In the genomic region with DNA sequence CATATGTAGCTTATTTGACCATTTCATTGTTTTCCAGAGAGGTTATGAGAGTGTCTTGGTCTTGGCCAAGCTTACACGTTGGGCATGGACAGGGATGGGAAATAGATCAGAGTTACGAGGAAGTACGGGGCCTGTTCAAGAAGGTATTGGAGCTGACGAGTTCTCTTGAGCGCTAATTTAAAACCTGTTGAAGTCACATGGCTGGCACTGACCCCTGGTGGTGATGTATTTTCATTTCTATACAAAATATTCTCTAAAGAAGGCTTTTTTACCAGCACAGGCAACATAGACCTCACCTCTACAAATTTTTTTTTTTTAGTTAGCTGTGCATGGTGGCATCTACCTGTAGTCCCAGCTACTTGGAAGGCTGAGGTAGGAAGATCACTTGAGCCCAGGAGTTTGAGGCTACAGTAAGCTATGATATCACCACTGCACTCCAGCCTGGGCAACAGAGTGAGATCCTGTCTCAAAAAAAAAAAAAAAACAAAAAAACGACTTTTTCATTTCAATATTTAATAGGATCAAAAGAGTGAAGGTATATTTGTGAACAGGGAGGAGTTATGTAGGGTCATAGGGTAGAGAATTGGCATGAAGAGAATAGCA, we compare ENCODE assay signal across 8 cellular contexts. TPM values are rescaled to one million over a fixed set of nuclear protein-coding genes. Genes with fewer than 3 reads are reported as not detected.
DNase-seq lines count a peak whose midpoint lies in the region; ATAC-seq and TF ChIP-seq lines count a peak whose summit lies in the region.

No MANE protein-coding gene starts in this region.

- no peak overlapping the region for H3K4me3 Mint-ChIP-seq in activated CD8-positive, alpha-beta memory T cell treated with anti-CD3 and anti-CD28 coated beads, Interleukin-2, amount 10 ng/mL, durations not matched to agents 7 days and 5 days
- no peak overlapping the region for H3K4me3 Mint-ChIP-seq in naive thymus-derived CD8-positive, alpha-beta T cell
- H3K4me3 Mint-ChIP-seq in type B pancreatic cell, result no peak overlapping the region

- peak overlapping the region; percentile 62 for H3K27ac Mint-ChIP-seq in activated CD8-positive, alpha-beta memory T cell treated with anti-CD3 and anti-CD28 coated beads, Interleukin-2, amount 10 ng/mL, durations not matched to agents 7 days and 5 days
- peak overlapping the region in 8 of 10 donors; percentile 20 to 85 (median 51) for H3K27ac Mint-ChIP-seq in naive thymus-derived CD8-positive, alpha-beta T cell
- H3K27ac Mint-ChIP-seq in type B pancreatic cell, result no peak overlapping the region

- TF ChIP-seq CTCF in epithelial cell of esophagus (IDR thresholded peaks at IDR 0.05; ENCODE audit: insufficient read depth, low read depth, low read length, missing control alignments), result peak; percentile 49
- peak; percentile 76 for TF ChIP-seq CTCF in type B pancreatic cell (conservative IDR thresholded peaks at IDR 0.05)

- H3K9me3 Mint-ChIP-seq in activated CD8-positive, alpha-beta memory T cell treated with anti-CD3 and anti-CD28 coated beads, Interleukin-2, amount 10 ng/mL, durations not matched to agents 7 days and 5 days (ENCODE audit: low read depth), result no peaks in the 10 kb centered on the region
- H3K9me3 Mint-ChIP-seq in naive thymus-derived CD8-positive, alpha-beta T cell, result no peaks in the 10 kb centered on the region
- H3K9me3 Mint-ChIP-seq in type B pancreatic cell, result no peaks in the 10 kb centered on the region

- H3K36me3 Mint-ChIP-seq in activated CD8-positive, alpha-beta memory T cell treated with anti-CD3 and anti-CD28 coated beads, Interleukin-2, amount 10 ng/mL, durations not matched to agents 7 days and 5 days, result peaks cover 66% of the 10 kb centered on the region
- H3K36me3 Mint-ChIP-seq in naive thymus-derived CD8-positive, alpha-beta T cell, result peaks cover 0 to 66% (median 18%) of the 10 kb centered on the region in 3 donors
- peaks cover 29% of the 10 kb centered on the region for H3K36me3 Mint-ChIP-seq in type B pancreatic cell

- peak; percentile 13 for DNase-seq in Caki2 (ENCODE audit: low read depth)
- DNase-seq in NCI-H446 treated with DMSO at 0.1 percent for 48 hours (lab: John Stamatoyannopoulos, UW), result peak; percentile 42
- DNase-seq in activated CD8-positive, alpha-beta memory T cell treated with anti-CD3 and anti-CD28 coated beads, Interleukin-2, amount 10 ng/mL, durations not matched to agents 7 days and 5 days, result peak; percentile 61
- peak; percentile 72 for DNase-seq in epithelial cell of esophagus (ENCODE audit: low read depth)
- peak; percentile 24 to 78 (median 68) for DNase-seq in naive thymus-derived CD8-positive, alpha-beta T cell
- no peak for DNase-seq in type B pancreatic cell (ENCODE audit: extremely low spot score, unreplicated experiment)
- no peak for DNase-seq in occipital lobe (lab: John Stamatoyannopoulos, UW)

- no peak overlapping the region for H3K4me3 ChIP-seq in epithelial cell of esophagus (ENCODE audit: low read length)

- no peaks in the 10 kb centered on the region for H3K27me3 Mint-ChIP-seq in activated CD8-positive, alpha-beta memory T cell treated with anti-CD3 and anti-CD28 coated beads, Interleukin-2, amount 10 ng/mL, durations not matched to agents 7 days and 5 days
- H3K27me3 Mint-ChIP-seq in naive thymus-derived CD8-positive, alpha-beta T cell, result no peaks in the 10 kb centered on the region
- H3K27me3 Mint-ChIP-seq in type B pancreatic cell, result no peaks in the 10 kb centered on the region

- in situ Hi-C loops in Caki2 (cut with HindIII; ENCODE audit: low pct_unique_long_range_greater_than_20kb, low sequenced_read_pairs), result no loop called here

- peak; percentile 68 for ATAC-seq in GM21825 (IDR thresholded peaks at IDR 0.05; ENCODE audit: unreplicated experiment)
- ATAC-seq in activated CD8-positive, alpha-beta memory T cell treated with anti-CD3 and anti-CD28 coated beads, Interleukin-2, amount 10 ng/mL, durations not matched to agents 7 days and 5 days, result peak; percentile 49
- ATAC-seq in naive thymus-derived CD8-positive, alpha-beta T cell, result peak; percentile 56 to 76

- H3K4me1 Mint-ChIP-seq in activated CD8-positive, alpha-beta memory T cell treated with anti-CD3 and anti-CD28 coated beads, Interleukin-2, amount 10 ng/mL, durations not matched to agents 7 days and 5 days, result peaks cover 48% of the 10 kb centered on the region
- H3K4me1 Mint-ChIP-seq in naive thymus-derived CD8-positive, alpha-beta T cell, result peaks cover 15 to 45% (median 31%) of the 10 kb centered on the region in 4 donors
- H3K4me1 Mint-ChIP-seq in type B pancreatic cell (ENCODE audit: unreplicated experiment), result no peaks in the 10 kb centered on the region

- CTCF ChIA-PET in activated CD8-positive, alpha-beta memory T cell treated with anti-CD3 and anti-CD28 coated beads, Interleukin-2, amount 10 ng/mL, durations not matched to agents 7 days and 5 days (lab: Charles Lee), result interaction anchor here (0.6 to 3.3 kb wide), 21 partner anchors 8 to 1310 kb away, joined by 3 to 32 read pairs (median 5); a partner anchor contains a TSS

- POLR2A ChIA-PET in naive thymus-derived CD8-positive, alpha-beta T cell (lab: Charles Lee), result interaction anchor here (0.6 to 3.2 kb wide), 4 partner anchors 19 to 233 kb away, joined by 3 to 20 read pairs (median 4); a partner anchor contains a TSS

RNA-seq across cellular contexts. Expression of a gene that starts 19.6 kb away (rescaled TPM):
- 47.8 and 55.9 TPM in 2 replicates for total RNA-seq in Caki2 (2014; rRNA removed; shearing (Covaris generic); ENCODE audit: low replicate concordance)
- 100 to 1,000 TPM; 109 to 124 TPM for total RNA-seq in activated CD8-positive, alpha-beta memory T cell treated with anti-CD3 and anti-CD28 coated beads, Interleukin-2, amount 10 ng/mL, durations not matched to agents 7 days and 5 days
- 10 to 100 TPM; 77.2 to 89.1 TPM for total RNA-seq in naive thymus-derived CD8-positive, alpha-beta T cell
- polyA plus RNA-seq in naive thymus-derived CD8-positive, alpha-beta T cell, result 100 to 1,000 TPM; 112 to 148 (median 135) TPM
- total RNA-seq in type B pancreatic cell (ENCODE audit: low replicate concordance) (76.6 and 113 TPM in 2 replicates), occipital lobe (83.9 TPM)

Comparison
In these comparisons a context has a peak if more than half of its experiments do, and no peak if none do; other contexts are left out.
1. DNase-seq: peak in Caki2 (single experiment), NCI-H446 treated with DMSO at 0.1 percent for 48 hours (single experiment), activated CD8-positive, alpha-beta memory T cell treated with anti-CD3 and anti-CD28 coated beads, Interleukin-2, amount 10 ng/mL, durations not matched to agents 7 days and 5 days (single experiment), epithelial cell of esophagus (single experiment) and naive thymus-derived CD8-positive, alpha-beta T cell (10 of 10); none in type B pancreatic cell (single experiment) and occipital lobe (single experiment).
2. Peak in every context shown above with its lines, with median percentiles within 50 percentile points of each other: ATAC-seq.